Comparison of ENCODE assay signal across 14 cellular contexts in the genomic region with DNA sequence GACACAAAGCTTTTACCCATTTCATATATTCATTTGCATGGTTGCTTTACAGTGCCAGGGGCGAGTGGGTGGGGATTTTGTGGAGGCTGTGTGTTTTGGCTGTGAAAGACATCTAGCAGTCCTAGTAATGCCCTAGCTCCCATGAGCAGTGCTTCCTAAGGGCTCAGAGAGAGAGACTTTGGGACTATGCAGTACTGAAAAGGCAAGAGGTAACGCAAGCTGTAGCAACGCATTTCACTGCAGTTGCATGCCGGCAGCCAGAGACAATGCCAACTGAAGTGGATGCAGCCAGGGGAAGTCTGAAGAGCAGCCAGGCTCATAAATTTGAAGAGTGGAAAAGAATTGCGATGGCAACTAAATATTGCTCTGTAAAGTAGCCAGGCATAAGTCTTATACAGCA. TPM values are rescaled to one million over a fixed set of nuclear protein-coding genes. Genes with fewer than 3 reads are reported as not detected.
"Had no signal": no experiment of that assay in that cellular context is flagged by ENCODE, and none has a peak within 500 bp of the region (broad histone marks: within the 10 kb centered on the region; RNA-seq: fewer than 3 reads in every experiment).

No MANE protein-coding gene starts in this region.

- H3K4me3 Mint-ChIP-seq: activated CD4-positive, alpha-beta memory T cell treated with anti-CD3 and anti-CD28 coated beads for 36 hours; activated naive CD8-positive, alpha-beta T cell treated with anti-CD3 and anti-CD28 coated beads, Interleukin-2, amount 10 ng/mL, durations not matched to agents 7 days and 5 days; nephron; stimulated activated naive CD8-positive, alpha-beta T cell treated with anti-CD3 and anti-CD28 coated beads, Interleukin-15, Interleukin-2, amounts not matched to agents 100 ng/mL and 50 ng/mL, for 24 hours; T-helper 2 cell treated with Interferon-gamma antibody and Interleukin-4, amounts not matched to agents 5 μg/mL and 100 μg/mL, for 36 hours had no signal

- H3K4me3 ChIP-seq: esophagus squamous epithelium, gastrocnemius medialis, left lung had no signal

- DNase-seq: activated CD4-positive, alpha-beta memory T cell treated with anti-CD3 and anti-CD28 coated beads for 36 hours; activated CD4-positive, alpha-beta T cell treated with anti-CD3 and anti-CD28 coated beads for 1 hour; activated gamma-delta T cell; activated naive CD8-positive, alpha-beta T cell treated with anti-CD3 and anti-CD28 coated beads, Interleukin-2, amount 10 ng/mL, durations not matched to agents 7 days and 5 days; activated T-cell treated with anti-CD3 and anti-CD28 coated beads, Interleukin-2, amount 50 U/mL, for 48 hours; esophagus squamous epithelium; gastrocnemius medialis; left lung; stimulated activated CD4-positive, alpha-beta T cell treated with anti-CD3 and anti-CD28 coated beads, Interleukin-15, amount 100 ng/mL, for 24 hours; stimulated activated CD4-positive, alpha-beta T cell treated with anti-CD3 and anti-CD28 coated beads, Interleukin-4, amount 100 ng/mL, for 24 hours had no signal

- H3K9me3 Mint-ChIP-seq: activated CD4-positive, alpha-beta memory T cell treated with anti-CD3 and anti-CD28 coated beads for 36 hours; activated naive CD8-positive, alpha-beta T cell treated with anti-CD3 and anti-CD28 coated beads, Interleukin-2, amount 10 ng/mL, durations not matched to agents 7 days and 5 days; stimulated activated naive CD8-positive, alpha-beta T cell treated with anti-CD3 and anti-CD28 coated beads, Interleukin-15, Interleukin-2, amounts not matched to agents 100 ng/mL and 50 ng/mL, for 24 hours; T-helper 2 cell treated with Interferon-gamma antibody and Interleukin-4, amounts not matched to agents 5 μg/mL and 100 μg/mL, for 36 hours had no signal

- H3K9me3 ChIP-seq: esophagus squamous epithelium, gastrocnemius medialis, left lung had no signal

- ATAC-seq: gastrocnemius medialis, left lung had no signal

- H3K4me1 ChIP-seq: esophagus squamous epithelium, left lung had no signal

- H3K27me3 ChIP-seq: esophagus squamous epithelium, gastrocnemius medialis, left lung had no signal

- H3K36me3 ChIP-seq: esophagus squamous epithelium, gastrocnemius medialis, left lung had no signal

- H3K27ac Mint-ChIP-seq: activated CD4-positive, alpha-beta memory T cell treated with anti-CD3 and anti-CD28 coated beads for 36 hours; activated naive CD8-positive, alpha-beta T cell treated with anti-CD3 and anti-CD28 coated beads, Interleukin-2, amount 10 ng/mL, durations not matched to agents 7 days and 5 days; nephron; stimulated activated naive CD8-positive, alpha-beta T cell treated with anti-CD3 and anti-CD28 coated beads, Interleukin-15, Interleukin-2, amounts not matched to agents 100 ng/mL and 50 ng/mL, for 24 hours; T-helper 2 cell treated with Interferon-gamma antibody and Interleukin-4, amounts not matched to agents 5 μg/mL and 100 μg/mL, for 36 hours had no signal

- H3K27ac ChIP-seq: gastrocnemius medialis, left lung had no signal

RNA-seq across cellular contexts. Expression of gene ATP10A, which starts 27.4 kb away (rescaled TPM):
- polyA plus RNA-seq: keratinocyte had no signal
